19 cellular contexts compared by ENCODE assay signal in genomic region chr11:3202759-3203158, GRCh38. TPM values are rescaled to one million over a fixed set of nuclear protein-coding genes. Genes with fewer than 3 reads are reported as not detected.
DNase-seq lines count a peak whose midpoint lies in the region; ATAC-seq and TF ChIP-seq lines count a peak whose summit lies in the region.
"Had no signal": no experiment of that assay in that cellular context is flagged by ENCODE, and none has a peak within 500 bp of the region (broad histone marks: within the 10 kb centered on the region; RNA-seq: fewer than 3 reads in every experiment).

No MANE protein-coding gene starts in this region.

- ATAC-seq in activated T-cell treated with anti-CD3 and anti-CD28 coated beads, Interleukin-2, amount 50 U/mL, for 4 hours: peak; percentile 16 to 38
- no peak for ATAC-seq in GM21528 (IDR thresholded peaks at IDR 0.05; ENCODE audit: low FRiP score, unreplicated experiment)
- ATAC-seq: gastrocnemius medialis had no signal

- no peak for DNase-seq in activated T-cell treated with anti-CD3 and anti-CD28 coated beads, Interleukin-2, amount 50 U/mL, for 4 hours
- DNase-seq in activated T-cell treated with anti-CD3 and anti-CD28 coated beads for 4 hours (no peak), hepatocyte (ENCODE audit: low spot score) (no peak), posterior vena cava (ENCODE audit: low spot score) (peak; percentile 78), SW480 (ENCODE audit: low spot score) (no peak), DMS153 treated with DMSO at 0.1 percent for 48 hours (lab: John Stamatoyannopoulos, UW; ENCODE audit: unreplicated experiment) (no peak)
- DNase-seq: ACHN; activated naive CD8-positive, alpha-beta T cell treated with anti-CD3 and anti-CD28 coated beads, Interleukin-2, amount 10 ng/mL, durations not matched to agents 7 days and 5 days; gastrocnemius medialis; NCI-H1436 treated with DMSO at 0.1 percent for 48 hours; NCI-H510A had no signal

- peaks cover 17% of the 10 kb centered on the region for H3K27me3 Mint-ChIP-seq in activated T-cell treated with anti-CD3 and anti-CD28 coated beads, Interleukin-2, amount 50 U/mL, for 4 hours (ENCODE audit: low read depth)

- H3K4me1 Mint-ChIP-seq in activated T-cell treated with anti-CD3 and anti-CD28 coated beads, Interleukin-2, amount 50 U/mL, for 4 hours (ENCODE audit: low read depth): peaks cover 2% of the 10 kb centered on the region
- H3K4me1 Mint-ChIP-seq: central memory CD8-positive, alpha-beta T cell had no signal

- no peak overlapping the region for H3K4me3 ChIP-seq in hepatocyte
- H3K4me3 ChIP-seq: gastrocnemius medialis had no signal

- no peaks in the 10 kb centered on the region for H4K20me1 ChIP-seq in hepatocyte (ENCODE audit: insufficient read depth, poor library complexity, severe bottlenecking)

- H3K9me2 ChIP-seq in hepatocyte (replicated peaks; ENCODE audit: insufficient read depth): no peaks in the 10 kb centered on the region

- H3K4me1 ChIP-seq in hepatocyte (ENCODE audit: insufficient read depth): no peaks in the 10 kb centered on the region
- H3K4me1 ChIP-seq: Caco-2, gastrocnemius medialis had no signal

- no peaks in the 10 kb centered on the region for H3K9me3 Mint-ChIP-seq in activated T-cell treated with anti-CD3 and anti-CD28 coated beads, Interleukin-2, amount 50 U/mL, for 4 hours
- H3K9me3 Mint-ChIP-seq: activated naive CD8-positive, alpha-beta T cell treated with anti-CD3 and anti-CD28 coated beads, Interleukin-2, amount 10 ng/mL, durations not matched to agents 7 days and 5 days; central memory CD8-positive, alpha-beta T cell had no signal

- peaks cover 50% of the 10 kb centered on the region for H3K27me3 ChIP-seq in hepatocyte

- no peaks in the 10 kb centered on the region for H3K79me2 ChIP-seq in hepatocyte

- H3K36me3 Mint-ChIP-seq in activated T-cell treated with anti-CD3 and anti-CD28 coated beads, Interleukin-2, amount 50 U/mL, for 4 hours (ENCODE audit: insufficient read depth): no peaks in the 10 kb centered on the region
- H3K36me3 Mint-ChIP-seq: activated naive CD8-positive, alpha-beta T cell treated with anti-CD3 and anti-CD28 coated beads, Interleukin-2, amount 10 ng/mL, durations not matched to agents 7 days and 5 days had no signal

- H3K9me3 ChIP-seq in KOPT-K1 (ENCODE audit: insufficient read depth, low read length, poor library complexity, severe bottlenecking): no peaks in the 10 kb centered on the region
- no peaks in the 10 kb centered on the region for H3K9me3 ChIP-seq in hepatocyte (ENCODE audit: low read depth)
- H3K9me3 ChIP-seq: Caco-2, gastrocnemius medialis, thoracic aorta had no signal

- no peak overlapping the region for H2AFZ ChIP-seq in hepatocyte

- H3K36me3 ChIP-seq in KOPT-K1 (ENCODE audit: insufficient read depth, low read length) (no peaks in the 10 kb centered on the region), hepatocyte (replicated peaks; ENCODE audit: insufficient read depth, low read depth) (no peaks in the 10 kb centered on the region)
- H3K36me3 ChIP-seq: gastrocnemius medialis, thoracic aorta had no signal

- H3K27ac ChIP-seq in KOPT-K1 (ENCODE audit: low read depth, low read length, poor library complexity, severe bottlenecking) (peak overlapping the region; percentile 63), hepatocyte (no peak overlapping the region)
- H3K27ac ChIP-seq: gastrocnemius medialis, thoracic aorta had no signal

- H3K4me2 ChIP-seq in hepatocyte: peak overlapping the region; percentile 70

- 30% methylated on average over 16 of the region's 17 CpGs for WGBS in hepatocyte (ENCODE audit: low lambda C conversion rate, missing lambda C conversion rate)

- H3K4me3 Mint-ChIP-seq in activated T-cell treated with anti-CD3 and anti-CD28 coated beads, Interleukin-2, amount 50 U/mL, for 4 hours: no peak overlapping the region
- H3K4me3 Mint-ChIP-seq: activated naive CD8-positive, alpha-beta T cell treated with anti-CD3 and anti-CD28 coated beads, Interleukin-2, amount 10 ng/mL, durations not matched to agents 7 days and 5 days; central memory CD8-positive, alpha-beta T cell had no signal

- intact Hi-C loops in posterior vena cava (cut with DNase I): loop anchor here in 1 of 2 donors (10.0 kb wide), 1 partner anchor 178 kb away; no protein-coding TSS in a partner anchor

- no peak for TF ChIP-seq CTCF in hepatocyte (IDR thresholded peaks at IDR 0.05; ENCODE audit: poor library complexity)

RNA-seq across cellular contexts. Expression of gene MRGPRG, which starts 15.9 kb away (rescaled TPM):
- total RNA-seq in activated T-cell treated with anti-CD3 and anti-CD28 coated beads, Interleukin-2, amount 50 U/mL, for 4 hours: not detected
- total RNA-seq in hepatocyte (not detected in 2 replicates), posterior vena cava (not detected)
- polyA plus RNA-seq in hepatocyte: not detected in 2 replicates
- total RNA-seq: activated naive CD8-positive, alpha-beta T cell treated with anti-CD3 and anti-CD28 coated beads, Interleukin-2, amount 10 ng/mL, durations not matched to agents 7 days and 5 days; Caco-2; gastrocnemius medialis; LHCN-M2; pulmonary artery endothelial cell; T-helper 1 cell treated with Interleukin-12 subunit alpha and Interleukin-12 subunit beta and Interleukin-4 antibody, amounts not matched to agents 30 ng/mL and 1 ng/mL, for 36 hours; thoracic aorta had no signal

RNA-seq across cellular contexts. Expression of gene MRGPRE, which starts 29.5 kb away (rescaled TPM):
- not detected for total RNA-seq in activated T-cell treated with anti-CD3 and anti-CD28 coated beads, Interleukin-2, amount 50 U/mL, for 4 hours
- total RNA-seq in hepatocyte (not detected in 2 replicates), posterior vena cava (under 1 TPM in 1 of 2 donors, not detected in 1; 0.62 TPM)
- polyA plus RNA-seq in hepatocyte: not detected in 2 replicates
- total RNA-seq: activated naive CD8-positive, alpha-beta T cell treated with anti-CD3 and anti-CD28 coated beads, Interleukin-2, amount 10 ng/mL, durations not matched to agents 7 days and 5 days; Caco-2; gastrocnemius medialis; LHCN-M2; pulmonary artery endothelial cell; T-helper 1 cell treated with Interleukin-12 subunit alpha and Interleukin-12 subunit beta and Interleukin-4 antibody, amounts not matched to agents 30 ng/mL and 1 ng/mL, for 36 hours; thoracic aorta had no signal

RNA-seq across cellular contexts. Expression of gene OSBPL5, which starts 37.6 kb away (rescaled TPM):
- 1 to 10 TPM; 2.7 to 5.0 (median 4.0) TPM for total RNA-seq in activated T-cell treated with anti-CD3 and anti-CD28 coated beads, Interleukin-2, amount 50 U/mL, for 4 hours
- 8.7 and 9.0 TPM in 2 replicates for total RNA-seq in hepatocyte
- 9.8 and 12.5 TPM in 2 replicates for polyA plus RNA-seq in hepatocyte
- total RNA-seq in posterior vena cava: 10 to 100 TPM; 61.2 to 84.0 TPM
